In genomic region chr20:1839576-1840320, GRCh38 we compare ENCODE assay signal across 1 cellular context. TPM values are rescaled to one million over a fixed set of nuclear protein-coding genes. Genes with fewer than 3 reads are reported as not detected.
"Had no signal": no experiment of that assay in that cellular context is flagged by ENCODE, and none has a peak within 500 bp of the region (broad histone marks: within the 10 kb centered on the region; RNA-seq: fewer than 3 reads in every experiment).

No MANE protein-coding gene starts in this region.

RNA-seq across cellular contexts. Expression of gene SIRPA, which starts 55.5 kb away (rescaled TPM):
- total RNA-seq: activated CD4-positive, alpha-beta T cell treated with anti-CD3 and anti-CD28 coated beads, Interleukin-2, amount 10 ng/mL, durations not matched to agents 7 days and 5 days had no signal
